ENCODE assay signal across 1 cellular context in genomic region chr2:202588647-202589581, GRCh38.
TF ChIP-seq lines count a peak whose summit lies in the region.

No MANE protein-coding gene starts in this region.

TF ChIP-seq in HepG2, 621 proteins besides CTCF, POLR2A, EP300 and RAD21 (continued from another document and continues in another):
- TF ChIP-seq MLXIP (CRISPR knock-in tag; IDR thresholded peaks at IDR 0.05; ENCODE audit: borderline replicate concordance) (no peak), ZNF703 (CRISPR knock-in tag; IDR thresholded peaks at IDR 0.05; ENCODE audit: borderline replicate concordance) (no peak), ZZZ3 (CRISPR knock-in tag; IDR thresholded peaks at IDR 0.05; ENCODE audit: borderline replicate concordance) (no peak), ZSCAN20 (CRISPR knock-in tag; IDR thresholded peaks at IDR 0.05; ENCODE audit: borderline replicate concordance) (no peak), NFATC3 (CRISPR knock-in tag; IDR thresholded peaks at IDR 0.05) (peak; percentile 75; the same call in 1 of the 2 replicates), ZBTB3 (CRISPR knock-in tag; IDR thresholded peaks at IDR 0.05; ENCODE audit: borderline replicate concordance, low read depth) (no peak), CERS6 (CRISPR knock-in tag; IDR thresholded peaks at IDR 0.05) (no peak), KDM6A (CRISPR knock-in tag; IDR thresholded peaks at IDR 0.05; ENCODE audit: low read depth) (no peak), EEA1 (CRISPR knock-in tag; IDR thresholded peaks at IDR 0.05; ENCODE audit: borderline replicate concordance) (no peak), MATR3 (CRISPR knock-in tag; IDR thresholded peaks at IDR 0.05) (no peak), POLR2G (IDR thresholded peaks at IDR 0.05; ENCODE audit: low read depth, low read length) (0 out of 2 replicates have a peak, but pooled peaks have one; percentile 25), RFXAP (CRISPR knock-in tag; IDR thresholded peaks at IDR 0.05; ENCODE audit: borderline replicate concordance) (no peak; the same call in 1 of the 2 replicates), ZNF720 (CRISPR knock-in tag; IDR thresholded peaks at IDR 0.05) (no peak), CEBPZ (IDR thresholded peaks at IDR 0.05; ENCODE audit: low read length) (no peak), ZNF362 (CRISPR knock-in tag; IDR thresholded peaks at IDR 0.05; ENCODE audit: borderline replicate concordance) (peak; percentile 36; the same call in 1 of the 2 replicates), ZNF589 (CRISPR knock-in tag; conservative IDR thresholded peaks at IDR 0.05) (no peak), ZNF572 (CRISPR knock-in tag; IDR thresholded peaks at IDR 0.05) (no peak), MAF1 (CRISPR knock-in tag; IDR thresholded peaks at IDR 0.05; ENCODE audit: borderline replicate concordance) (no peak), ZNF543 (CRISPR knock-in tag; IDR thresholded peaks at IDR 0.05) (no peak), ZNF264 (CRISPR knock-in tag; IDR thresholded peaks at IDR 0.05) (no peak), PBX3 (CRISPR knock-in tag; IDR thresholded peaks at IDR 0.05; ENCODE audit: borderline replicate concordance) (no peak), ZNF549 (CRISPR knock-in tag; IDR thresholded peaks at IDR 0.05) (0 out of 2 replicates have a peak, but pooled peaks have one; percentile 73), PAWR (CRISPR knock-in tag; IDR thresholded peaks at IDR 0.05; ENCODE audit: borderline replicate concordance) (no peak), ATF7 (IDR thresholded peaks at IDR 0.05) (no peak), ATF7 (CRISPR knock-in tag; IDR thresholded peaks at IDR 0.05) (no peak; the same call in 1 of the 2 replicates), AKAP8 (CRISPR knock-in tag; IDR thresholded peaks at IDR 0.05) (no peak), ZNF382 (CRISPR knock-in tag; IDR thresholded peaks at IDR 0.05; ENCODE audit: borderline replicate concordance) (no peak), TEF (CRISPR knock-in tag; IDR thresholded peaks at IDR 0.05) (no peak), REST (IDR thresholded peaks at IDR 0.05; ENCODE audit: borderline replicate concordance in 1 of 2, low read depth in 1 of 2, low read length in 2 of 2) (no peak), HMG20A (CRISPR knock-in tag; IDR thresholded peaks at IDR 0.05; ENCODE audit: borderline replicate concordance) (no peak; the same call in 1 of the 2 replicates), PRMT3 (CRISPR knock-in tag; IDR thresholded peaks at IDR 0.05; ENCODE audit: borderline replicate concordance, low read depth) (no peak), ZNF18 (CRISPR knock-in tag; IDR thresholded peaks at IDR 0.05; ENCODE audit: insufficient replicate concordance) (peak; percentile 72), ZNF251 (CRISPR knock-in tag; IDR thresholded peaks at IDR 0.05) (no peak), PLSCR1 (CRISPR knock-in tag; IDR thresholded peaks at IDR 0.05; ENCODE audit: borderline replicate concordance) (no peak), ZNF282 (IDR thresholded peaks at IDR 0.05; ENCODE audit: partially characterized antibody) (no peak), ZNF841 (CRISPR knock-in tag; IDR thresholded peaks at IDR 0.05; ENCODE audit: borderline replicate concordance) (no peak), CREB3 (CRISPR knock-in tag; IDR thresholded peaks at IDR 0.05) (no peak), SP2 (CRISPR knock-in tag; IDR thresholded peaks at IDR 0.05) (no peak), ZNF124 (CRISPR knock-in tag; IDR thresholded peaks at IDR 0.05) (peak; percentile 75), FUBP1 (CRISPR knock-in tag; IDR thresholded peaks at IDR 0.05; ENCODE audit: borderline replicate concordance) (peak; percentile 93; the same call in 1 of the 2 replicates), ETV5 (CRISPR knock-in tag; IDR thresholded peaks at IDR 0.05; ENCODE audit: borderline replicate concordance) (peak; percentile 42; the same call in 1 of the 2 replicates), BHLHE40 (IDR thresholded peaks at IDR 0.05; ENCODE audit: low read length) (peak; percentile 57)
